In the genomic region with DNA sequence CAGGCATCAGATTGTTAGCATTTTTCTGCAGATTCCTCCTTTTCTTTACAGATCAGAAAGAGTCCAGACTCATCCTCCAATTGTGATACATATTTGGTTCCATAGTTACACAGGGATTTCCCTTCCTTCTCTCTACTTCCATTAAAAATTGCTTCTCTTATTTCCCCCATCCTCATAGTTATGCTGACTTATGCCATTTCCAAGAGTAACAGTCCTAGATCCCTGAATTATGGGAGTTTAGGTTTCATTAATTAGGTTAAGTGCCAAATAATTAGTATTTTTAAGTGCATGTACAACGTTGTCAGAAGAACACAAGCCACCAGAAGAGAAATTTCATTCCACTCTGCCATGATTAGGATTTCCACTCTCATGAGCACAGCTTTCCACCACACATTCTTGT, we compare ENCODE assay signal across 24 cellular contexts.
DNase-seq lines count a peak whose midpoint lies in the region; ATAC-seq, FAIRE-seq and TF ChIP-seq lines count a peak whose summit lies in the region.
"Had no signal": no experiment of that assay in that cellular context is flagged by ENCODE, and none has a peak within 500 bp of the region (broad histone marks: within the 10 kb centered on the region; RNA-seq: fewer than 3 reads in every experiment).

No MANE protein-coding gene starts in this region.

- ATAC-seq in HepG2: no peak
- no peak for ATAC-seq in right lobe of liver
- no peak for ATAC-seq in GM18502 (IDR thresholded peaks at IDR 0.05; ENCODE audit: poor library complexity, unreplicated experiment)
- no peak for ATAC-seq in GM19395 (IDR thresholded peaks at IDR 0.05; ENCODE audit: unreplicated experiment)
- ATAC-seq: A549; CD8-positive, alpha-beta T cell; GM12878 had no signal

- CTCF ChIA-PET in HepG2 (lab: Yijun Ruan, JAX; ENCODE audit: low intra/inter-chr PET ratio, low total read pairs): no interaction called here

- POLR2A ChIA-PET in HepG2 (lab: Yijun Ruan, JAX): no interaction called here

- WGBS in HepG2 (ENCODE audit: low lambda C conversion rate): 0% methylated on average over 1 of the region's 1 CpG
- 32% methylated on average over 1 of the region's 1 CpG for WGBS in right lobe of liver (ENCODE audit: insufficient coverage, low coverage, low lambda C conversion rate, missing lambda C conversion rate)

- DNase-seq in HepG2 (ENCODE audit: low spot score) (no peak), right lobe of liver (no peak), choroid plexus epithelial cell (ENCODE audit: low read depth) (peak; percentile 4)
- DNase-seq: AML-193; Caco-2; Calu3; CD4-positive, alpha-beta T cell; CD8-positive, alpha-beta T cell; DMS 273 treated with DMSO at 0.1 percent for 48 hours; DMS153; DMS53; DMS79; DND-41; EL; GDM1 had no signal

- no peak overlapping the region for H3K4me2 ChIP-seq in HepG2 (ENCODE audit: low read depth, low read length)
- H3K4me2 ChIP-seq: A549; BLaER1 treated with 17β-estradiol and CSF1 and Interleukin-3, amounts not matched to agents 10 nM and 100 nM had no signal

- in situ Hi-C loops in HepG2 (cut with HindIII; ENCODE audit: extremely low pct_ligation_motif_present, low pct_unique_long_range_greater_than_20kb): no loop called here

- H3K4me1 ChIP-seq in HepG2 (ENCODE audit: insufficient read depth, low read length) (no peaks in the 10 kb centered on the region), right lobe of liver (no peaks in the 10 kb centered on the region)
- H3K4me1 ChIP-seq: A549; BLaER1 treated with 17β-estradiol and CSF1 and Interleukin-3, amounts not matched to agents 10 nM and 100 nM; Caco-2 had no signal

- no peaks in the 10 kb centered on the region for H3K36me3 ChIP-seq in HepG2 (replicated peaks in 1 of 2; ENCODE audit: control insufficient read depth in 1 of 2, insufficient read depth in 2 of 2, low read length in 2 of 2)
- H3K36me3 ChIP-seq in right lobe of liver: no peaks in the 10 kb centered on the region
- H3K36me3 ChIP-seq: BLaER1 treated with 17β-estradiol and CSF1 and Interleukin-3, amounts not matched to agents 10 nM and 100 nM had no signal

- BruUV-seq in HepG2 (replicated peaks; lab: Mats Ljungman, UMichigan): no TSS peak

- H3K79me2 ChIP-seq in HepG2 (ENCODE audit: insufficient read depth, low read length): no peaks in the 10 kb centered on the region

- H2AFZ ChIP-seq in HepG2 (ENCODE audit: low read length): no peak overlapping the region

- TF ChIP-seq CTCF in HepG2 (CRISPR knock-in tag; IDR thresholded peaks at IDR 0.05): no peak
- no peak for TF ChIP-seq CTCF in right lobe of liver (IDR thresholded peaks at IDR 0.05)
- TF ChIP-seq CTCF in choroid plexus epithelial cell (conservative IDR thresholded peaks at IDR 0.05; ENCODE audit: low read depth, low read length): no peak

- TF ChIP-seq EP300 in HepG2 (IDR thresholded peaks at IDR 0.05; ENCODE audit: low read depth in 2 of 2, low read length in 2 of 2) (no peak), HepG2 (CRISPR knock-in tag; IDR thresholded peaks at IDR 0.05; ENCODE audit: borderline replicate concordance) (no peak)

- H3K9me3 ChIP-seq in HepG2 (ENCODE audit: low read length): no peaks in the 10 kb centered on the region
- no peaks in the 10 kb centered on the region for H3K9me3 ChIP-seq in right lobe of liver
- H3K9me3 ChIP-seq: A549; BLaER1 treated with 17β-estradiol and CSF1 and Interleukin-3, amounts not matched to agents 10 nM and 100 nM; Caco-2 had no signal

- TF ChIP-seq RAD21 in HepG2 (CRISPR knock-in tag; IDR thresholded peaks at IDR 0.05): no peak

- no peak overlapping the region for H3K27ac ChIP-seq in HepG2 (ENCODE audit: extremely low read length, insufficient read depth, low read length)
- H3K27ac ChIP-seq in right lobe of liver: no peak overlapping the region
- H3K27ac ChIP-seq: 22Rv1; A549; BLaER1 treated with 17β-estradiol and CSF1 and Interleukin-3, amounts not matched to agents 10 nM and 100 nM; C4-2B had no signal

- TF ChIP-seq POLR2A in HepG2 (IDR thresholded peaks at IDR 0.05; ENCODE audit: insufficient read depth in 1 of 2, low read depth in 2 of 2, low read length in 2 of 2) (no peak), right lobe of liver (IDR thresholded peaks at IDR 0.05) (no peak)

- H3K4me3 ChIP-seq in HepG2 (replicated peaks in 1 of 3; ENCODE audit: insufficient read depth in 1 of 3, low read depth in 2 of 3, low read length in 3 of 3) (no peak overlapping the region), right lobe of liver (no peak overlapping the region), choroid plexus epithelial cell (ENCODE audit: low read depth, low read length) (no peak overlapping the region)
- H3K4me3 ChIP-seq: A549; BLaER1 treated with 17β-estradiol and CSF1 and Interleukin-3, amounts not matched to agents 10 nM and 100 nM; GM12878 had no signal

- H3K27me3 ChIP-seq in HepG2 (ENCODE audit: control insufficient read depth in 1 of 2, insufficient read depth in 2 of 2, low read length in 2 of 2) (no peaks in the 10 kb centered on the region), right lobe of liver (no peaks in the 10 kb centered on the region)
- H3K27me3 ChIP-seq: BLaER1 treated with 17β-estradiol and CSF1 and Interleukin-3, amounts not matched to agents 10 nM and 100 nM had no signal

- no peaks in the 10 kb centered on the region for H4K20me1 ChIP-seq in HepG2 (ENCODE audit: insufficient read depth, low read length)
- H4K20me1 ChIP-seq: BLaER1 treated with 17β-estradiol and CSF1 and Interleukin-3, amounts not matched to agents 10 nM and 100 nM had no signal

- no peak for FAIRE-seq in HepG2 (lab: Jason Lieb, UNC)
- FAIRE-seq: A549, GM12878, GM12892, GM19239 had no signal

- intact Hi-C loops in HepG2 (cut with micrococcal nuclease; ENCODE audit: unreplicated experiment) (no loop called here), right lobe of liver (cut with DNase I) (no loop called here)

- no peak overlapping the region for H3K9ac ChIP-seq in HepG2 (ENCODE audit: insufficient read depth, low read depth, low read length)
- H3K9ac ChIP-seq: BLaER1 treated with 17β-estradiol and CSF1 and Interleukin-3, amounts not matched to agents 10 nM and 100 nM had no signal

TF ChIP-seq in HepG2, 621 proteins besides CTCF, POLR2A, EP300 and RAD21:
- TF ChIP-seq, protein P1, sequence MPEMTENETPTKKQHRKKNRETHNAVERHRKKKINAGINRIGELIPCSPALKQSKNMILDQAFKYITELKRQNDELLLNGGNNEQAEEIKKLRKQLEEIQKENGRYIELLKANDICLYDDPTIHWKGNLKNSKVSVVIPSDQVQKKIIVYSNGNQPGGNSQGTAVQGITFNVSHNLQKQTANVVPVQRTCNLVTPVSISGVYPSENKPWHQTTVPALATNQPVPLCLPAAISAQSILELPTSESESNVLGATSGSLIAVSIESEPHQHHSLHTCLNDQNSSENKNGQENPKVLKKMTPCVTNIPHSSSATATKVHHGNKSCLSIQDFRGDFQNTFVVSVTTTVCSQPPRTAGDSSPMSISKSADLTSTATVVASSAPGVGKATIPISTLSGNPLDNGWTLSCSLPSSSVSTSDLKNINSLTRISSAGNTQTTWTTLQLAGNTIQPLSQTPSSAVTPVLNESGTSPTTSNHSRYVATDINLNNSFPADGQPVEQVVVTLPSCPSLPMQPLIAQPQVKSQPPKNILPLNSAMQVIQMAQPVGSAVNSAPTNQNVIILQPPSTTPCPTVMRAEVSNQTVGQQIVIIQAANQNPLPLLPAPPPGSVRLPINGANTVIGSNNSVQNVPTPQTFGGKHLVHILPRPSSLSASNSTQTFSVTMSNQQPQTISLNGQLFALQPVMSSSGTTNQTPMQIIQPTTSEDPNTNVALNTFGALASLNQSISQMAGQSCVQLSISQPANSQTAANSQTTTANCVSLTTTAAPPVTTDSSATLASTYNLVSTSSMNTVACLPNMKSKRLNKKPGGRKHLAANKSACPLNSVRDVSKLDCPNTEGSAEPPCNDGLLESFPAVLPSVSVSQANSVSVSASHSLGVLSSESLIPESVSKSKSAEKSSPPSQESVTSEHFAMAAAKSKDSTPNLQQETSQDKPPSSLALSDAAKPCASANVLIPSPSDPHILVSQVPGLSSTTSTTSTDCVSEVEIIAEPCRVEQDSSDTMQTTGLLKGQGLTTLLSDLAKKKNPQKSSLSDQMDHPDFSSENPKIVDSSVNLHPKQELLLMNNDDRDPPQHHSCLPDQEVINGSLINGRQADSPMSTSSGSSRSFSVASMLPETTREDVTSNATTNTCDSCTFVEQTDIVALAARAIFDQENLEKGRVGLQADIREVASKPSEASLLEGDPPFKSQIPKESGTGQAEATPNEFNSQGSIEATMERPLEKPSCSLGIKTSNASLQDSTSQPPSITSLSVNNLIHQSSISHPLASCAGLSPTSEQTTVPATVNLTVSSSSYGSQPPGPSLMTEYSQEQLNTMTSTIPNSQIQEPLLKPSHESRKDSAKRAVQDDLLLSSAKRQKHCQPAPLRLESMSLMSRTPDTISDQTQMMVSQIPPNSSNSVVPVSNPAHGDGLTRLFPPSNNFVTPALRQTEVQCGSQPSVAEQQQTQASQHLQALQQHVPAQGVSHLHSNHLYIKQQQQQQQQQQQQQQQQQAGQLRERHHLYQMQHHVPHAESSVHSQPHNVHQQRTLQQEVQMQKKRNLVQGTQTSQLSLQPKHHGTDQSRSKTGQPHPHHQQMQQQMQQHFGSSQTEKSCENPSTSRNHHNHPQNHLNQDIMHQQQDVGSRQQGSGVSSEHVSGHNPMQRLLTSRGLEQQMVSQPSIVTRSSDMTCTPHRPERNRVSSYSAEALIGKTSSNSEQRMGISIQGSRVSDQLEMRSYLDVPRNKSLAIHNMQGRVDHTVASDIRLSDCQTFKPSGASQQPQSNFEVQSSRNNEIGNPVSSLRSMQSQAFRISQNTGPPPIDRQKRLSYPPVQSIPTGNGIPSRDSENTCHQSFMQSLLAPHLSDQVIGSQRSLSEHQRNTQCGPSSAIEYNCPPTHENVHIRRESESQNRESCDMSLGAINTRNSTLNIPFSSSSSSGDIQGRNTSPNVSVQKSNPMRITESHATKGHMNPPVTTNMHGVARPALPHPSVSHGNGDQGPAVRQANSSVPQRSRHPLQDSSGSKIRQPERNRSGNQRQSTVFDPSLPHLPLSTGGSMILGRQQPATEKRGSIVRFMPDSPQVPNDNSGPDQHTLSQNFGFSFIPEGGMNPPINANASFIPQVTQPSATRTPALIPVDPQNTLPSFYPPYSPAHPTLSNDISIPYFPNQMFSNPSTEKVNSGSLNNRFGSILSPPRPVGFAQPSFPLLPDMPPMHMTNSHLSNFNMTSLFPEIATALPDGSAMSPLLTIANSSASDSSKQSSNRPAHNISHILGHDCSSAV (CRISPR knock-in tag; IDR thresholded peaks at IDR 0.05; ENCODE audit: borderline replicate concordance): no peak
- no peak for TF ChIP-seq MXD4 (CRISPR knock-in tag; IDR thresholded peaks at IDR 0.05)
- peak; percentile 66 to 74; a peak in 3 of 4 replicates for TF ChIP-seq MAFK (conservative IDR thresholded peaks at IDR 0.05 in 1 of 2, IDR thresholded peaks at IDR 0.05 in 1 of 2; ENCODE audit: low read length in 2 of 2)
- TF ChIP-seq CHD2 (IDR thresholded peaks at IDR 0.05; ENCODE audit: low read depth, low read length): no peak
- no peak for TF ChIP-seq ZNF569 (CRISPR knock-in tag; IDR thresholded peaks at IDR 0.05; ENCODE audit: borderline replicate concordance)
- peak; percentile 48; the same call in 1 of the 2 replicates for TF ChIP-seq MAFF (IDR thresholded peaks at IDR 0.05; ENCODE audit: low read depth, low read length)
